In genomic region chr3:36557708-36558100, GRCh38 we compare ENCODE assay signal across 15 cellular contexts.
DNase-seq lines count a peak whose midpoint lies in the region; ATAC-seq and TF ChIP-seq lines count a peak whose summit lies in the region.
"Had no signal": no experiment of that assay in that cellular context is flagged by ENCODE, and none has a peak within 500 bp of the region (broad histone marks: within the 10 kb centered on the region; RNA-seq: fewer than 3 reads in every experiment).

No MANE protein-coding gene starts in this region.

- ATAC-seq in GM21529 (IDR thresholded peaks at IDR 0.05; ENCODE audit: unreplicated experiment) (peak; percentile 19), HG03175 (IDR thresholded peaks at IDR 0.05; ENCODE audit: unreplicated experiment) (peak; percentile 10)
- ATAC-seq: HepG2 had no signal

- H3K9me3 Mint-ChIP-seq in activated T-helper 1 cell treated with anti-CD3 and anti-CD28 coated beads, Interleukin-12 subunit alpha, Interleukin-12 subunit beta, Interleukin-2, Interleukin-4 antibody, amounts not matched to agents 30 ng/mL and 10 ng/mL and 1 ng/mL, durations not matched to agents 14 hours and 24 hours and 36 hours: no peaks in the 10 kb centered on the region
- H3K9me3 Mint-ChIP-seq: CD4-positive, alpha-beta T cell; HFFc6 had no signal

- 91 to 100% (median 93%) methylated on average over 2 of the region's 2 CpGs for WGBS in adrenal gland, 4 donors

- H3K36me3 ChIP-seq in adrenal gland (replicated peaks in 1 of 2): no peaks in the 10 kb centered on the region

- H3K27ac Mint-ChIP-seq in activated T-helper 1 cell treated with anti-CD3 and anti-CD28 coated beads, Interleukin-12 subunit alpha, Interleukin-12 subunit beta, Interleukin-2, Interleukin-4 antibody, amounts not matched to agents 30 ng/mL and 10 ng/mL and 1 ng/mL, durations not matched to agents 14 hours and 24 hours and 36 hours: no peak overlapping the region
- H3K27ac Mint-ChIP-seq: CD4-positive, alpha-beta T cell; HFFc6 had no signal

- no peaks in the 10 kb centered on the region for H3K9me3 ChIP-seq in adrenal gland (replicated peaks in 1 of 3)

- TF ChIP-seq POLR2A in adrenal gland (IDR thresholded peaks at IDR 0.05): no peak

- no peak overlapping the region for H3K4me3 Mint-ChIP-seq in activated T-helper 1 cell treated with anti-CD3 and anti-CD28 coated beads, Interleukin-12 subunit alpha, Interleukin-12 subunit beta, Interleukin-2, Interleukin-4 antibody, amounts not matched to agents 30 ng/mL and 10 ng/mL and 1 ng/mL, durations not matched to agents 14 hours and 24 hours and 36 hours
- H3K4me3 Mint-ChIP-seq: CD4-positive, alpha-beta T cell; HFFc6 had no signal

- H3K4me1 Mint-ChIP-seq in activated T-helper 1 cell treated with anti-CD3 and anti-CD28 coated beads, Interleukin-12 subunit alpha, Interleukin-12 subunit beta, Interleukin-2, Interleukin-4 antibody, amounts not matched to agents 30 ng/mL and 10 ng/mL and 1 ng/mL, durations not matched to agents 14 hours and 24 hours and 36 hours (ENCODE audit: low read depth): no peaks in the 10 kb centered on the region

- no peak overlapping the region for H3K4me3 ChIP-seq in adrenal gland

- no peaks in the 10 kb centered on the region for H3K27me3 Mint-ChIP-seq in activated T-helper 1 cell treated with anti-CD3 and anti-CD28 coated beads, Interleukin-12 subunit alpha, Interleukin-12 subunit beta, Interleukin-2, Interleukin-4 antibody, amounts not matched to agents 30 ng/mL and 10 ng/mL and 1 ng/mL, durations not matched to agents 14 hours and 24 hours and 36 hours (ENCODE audit: insufficient read depth)

- H3K27me3 ChIP-seq in adrenal gland: no peaks in the 10 kb centered on the region

- no peaks in the 10 kb centered on the region for H3K36me3 Mint-ChIP-seq in activated T-helper 1 cell treated with anti-CD3 and anti-CD28 coated beads, Interleukin-12 subunit alpha, Interleukin-12 subunit beta, Interleukin-2, Interleukin-4 antibody, amounts not matched to agents 30 ng/mL and 10 ng/mL and 1 ng/mL, durations not matched to agents 14 hours and 24 hours and 36 hours (ENCODE audit: low read depth)

- intact Hi-C loops in head of caudate nucleus (cut with DNase I): no loop called here
- intact Hi-C loops in activated T-helper 1 cell treated with anti-CD3 and anti-CD28 coated beads, Interleukin-12 subunit alpha, Interleukin-12 subunit beta, Interleukin-2, Interleukin-4 antibody, amounts not matched to agents 30 ng/mL and 10 ng/mL and 1 ng/mL, durations not matched to agents 14 hours and 24 hours and 36 hours (cut with micrococcal nuclease): no loop called here
- intact Hi-C loops in adrenal gland (cut with DNase I): no loop called here

- no peaks in the 10 kb centered on the region for H3K4me1 ChIP-seq in adrenal gland (replicated peaks in 1 of 2)

- TF ChIP-seq CTCF in adrenal gland (IDR thresholded peaks at IDR 0.05): no peak

- H3K27ac ChIP-seq in adrenal gland: no peak overlapping the region

- DNase-seq in head of caudate nucleus (peak in 29 of 42 donors; percentile 16 to 84 (median 46)), NCI-H2227 treated with DMSO at 0.1 percent for 48 hours (lab: John Stamatoyannopoulos, UW) (no peak), adrenal gland (no peak), NCI-H345 (lab: John Stamatoyannopoulos, UW) (no peak)
- no peak for DNase-seq in activated T-helper 1 cell treated with anti-CD3 and anti-CD28 coated beads, Interleukin-12 subunit alpha, Interleukin-12 subunit beta, Interleukin-2, Interleukin-4 antibody, amounts not matched to agents 30 ng/mL and 10 ng/mL and 1 ng/mL, durations not matched to agents 14 hours and 24 hours and 36 hours (ENCODE audit: low spot score)
- DNase-seq: CD4-positive, alpha-beta T cell; EL; HFFc6; KG1; NCI-H1092 treated with DMSO at 0.1 percent for 48 hours; NCI-H446; SW 1271 had no signal

Comparison
In these comparisons a context has a peak if more than half of its experiments do, and no peak if none do; other contexts are left out.
1. DNase-seq: peak in head of caudate nucleus (29 of 42); none in NCI-H2227 treated with DMSO at 0.1 percent for 48 hours (single experiment), activated T-helper 1 cell treated with anti-CD3 and anti-CD28 coated beads, Interleukin-12 subunit alpha, Interleukin-12 subunit beta, Interleukin-2, Interleukin-4 antibody, amounts not matched to agents 30 ng/mL and 10 ng/mL and 1 ng/mL, durations not matched to agents 14 hours and 24 hours and 36 hours (single experiment), adrenal gland (0 of 7) and NCI-H345 (single experiment).